In the genomic region with DNA sequence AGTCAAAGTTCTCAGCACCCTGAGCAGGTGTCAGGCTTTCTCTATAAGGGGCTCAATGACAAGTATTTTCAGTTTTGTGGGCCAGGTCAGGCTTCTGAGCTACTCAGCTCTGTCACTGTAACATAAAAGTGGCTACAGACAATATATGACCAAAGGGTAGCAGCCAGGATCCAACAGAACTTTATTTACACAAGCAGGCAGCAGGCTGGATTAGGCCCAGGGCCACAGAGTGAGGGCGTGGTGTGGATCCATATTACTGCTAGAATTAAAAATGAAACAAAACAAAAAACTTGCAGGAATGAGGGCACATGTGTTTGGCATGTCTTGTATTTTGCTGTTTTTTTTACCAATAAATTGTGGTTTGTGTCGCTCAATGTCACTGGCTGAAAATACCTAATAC, we compare ENCODE assay signal across 1 cellular context.
A peak's percentile ranks its signal among the peaks of the same experiment; 100 is the strongest.
TF ChIP-seq lines count a peak whose summit lies in the region.

No MANE protein-coding gene starts in this region.

TF ChIP-seq in HepG2, 621 proteins besides CTCF, POLR2A, EP300 and RAD21 (continued from another document):
- TF ChIP-seq, protein P1, sequence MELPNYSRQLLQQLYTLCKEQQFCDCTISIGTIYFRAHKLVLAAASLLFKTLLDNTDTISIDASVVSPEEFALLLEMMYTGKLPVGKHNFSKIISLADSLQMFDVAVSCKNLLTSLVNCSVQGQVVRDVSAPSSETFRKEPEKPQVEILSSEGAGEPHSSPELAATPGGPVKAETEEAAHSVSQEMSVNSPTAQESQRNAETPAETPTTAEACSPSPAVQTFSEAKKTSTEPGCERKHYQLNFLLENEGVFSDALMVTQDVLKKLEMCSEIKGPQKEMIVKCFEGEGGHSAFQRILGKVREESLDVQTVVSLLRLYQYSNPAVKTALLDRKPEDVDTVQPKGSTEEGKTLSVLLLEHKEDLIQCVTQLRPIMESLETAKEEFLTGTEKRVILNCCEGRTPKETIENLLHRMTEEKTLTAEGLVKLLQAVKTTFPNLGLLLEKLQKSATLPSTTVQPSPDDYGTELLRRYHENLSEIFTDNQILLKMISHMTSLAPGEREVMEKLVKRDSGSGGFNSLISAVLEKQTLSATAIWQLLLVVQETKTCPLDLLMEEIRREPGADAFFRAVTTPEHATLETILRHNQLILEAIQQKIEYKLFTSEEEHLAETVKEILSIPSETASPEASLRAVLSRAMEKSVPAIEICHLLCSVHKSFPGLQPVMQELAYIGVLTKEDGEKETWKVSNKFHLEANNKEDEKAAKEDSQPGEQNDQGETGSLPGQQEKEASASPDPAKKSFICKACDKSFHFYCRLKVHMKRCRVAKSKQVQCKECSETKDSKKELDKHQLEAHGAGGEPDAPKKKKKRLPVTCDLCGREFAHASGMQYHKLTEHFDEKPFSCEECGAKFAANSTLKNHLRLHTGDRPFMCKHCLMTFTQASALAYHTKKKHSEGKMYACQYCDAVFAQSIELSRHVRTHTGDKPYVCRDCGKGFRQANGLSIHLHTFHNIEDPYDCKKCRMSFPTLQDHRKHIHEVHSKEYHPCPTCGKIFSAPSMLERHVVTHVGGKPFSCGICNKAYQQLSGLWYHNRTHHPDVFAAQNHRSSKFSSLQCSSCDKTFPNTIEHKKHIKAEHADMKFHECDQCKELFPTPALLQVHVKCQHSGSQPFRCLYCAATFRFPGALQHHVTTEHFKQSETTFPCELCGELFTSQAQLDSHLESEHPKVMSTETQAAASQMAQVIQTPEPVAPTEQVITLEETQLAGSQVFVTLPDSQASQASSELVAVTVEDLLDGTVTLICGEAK (IDR thresholded peaks at IDR 0.05), result no peak
- TF ChIP-seq, protein P1 (CRISPR knock-in tag; IDR thresholded peaks at IDR 0.05), result peak; percentile 90
